Comparison of ENCODE assay signal across 1 cellular context in the genomic region with DNA sequence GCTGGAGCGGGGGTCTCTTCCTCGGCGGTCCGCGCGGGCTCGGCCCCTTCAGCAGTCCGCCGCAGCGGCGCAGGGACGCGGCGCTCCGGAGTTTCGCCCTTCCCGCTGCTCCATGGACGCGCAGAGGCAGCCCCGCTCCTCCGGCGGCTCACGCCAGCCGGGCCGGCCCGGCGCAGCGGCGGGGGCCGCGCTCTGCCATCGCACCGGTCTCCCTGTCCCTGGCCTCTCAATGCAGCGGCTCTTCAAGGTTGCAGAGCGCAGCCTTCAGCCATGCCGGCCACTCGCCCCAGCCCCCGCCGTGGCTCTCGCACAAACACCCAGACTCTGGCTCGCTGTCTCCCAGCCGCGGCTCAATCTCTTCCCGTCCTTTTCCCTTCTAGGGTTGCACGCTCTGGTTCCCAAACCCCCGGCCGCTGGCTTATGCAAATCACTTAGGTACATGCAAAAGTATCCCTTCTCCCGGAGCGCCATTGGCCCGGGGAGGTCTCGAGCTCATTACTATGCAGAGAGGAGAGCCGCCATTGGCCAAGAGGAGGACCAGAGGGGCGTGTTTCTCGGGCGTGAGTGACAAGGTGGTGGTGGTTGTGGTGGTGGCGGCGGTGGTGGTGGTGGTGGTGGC.
TF ChIP-seq lines count a peak whose summit lies in the region.

A gene with protein sequence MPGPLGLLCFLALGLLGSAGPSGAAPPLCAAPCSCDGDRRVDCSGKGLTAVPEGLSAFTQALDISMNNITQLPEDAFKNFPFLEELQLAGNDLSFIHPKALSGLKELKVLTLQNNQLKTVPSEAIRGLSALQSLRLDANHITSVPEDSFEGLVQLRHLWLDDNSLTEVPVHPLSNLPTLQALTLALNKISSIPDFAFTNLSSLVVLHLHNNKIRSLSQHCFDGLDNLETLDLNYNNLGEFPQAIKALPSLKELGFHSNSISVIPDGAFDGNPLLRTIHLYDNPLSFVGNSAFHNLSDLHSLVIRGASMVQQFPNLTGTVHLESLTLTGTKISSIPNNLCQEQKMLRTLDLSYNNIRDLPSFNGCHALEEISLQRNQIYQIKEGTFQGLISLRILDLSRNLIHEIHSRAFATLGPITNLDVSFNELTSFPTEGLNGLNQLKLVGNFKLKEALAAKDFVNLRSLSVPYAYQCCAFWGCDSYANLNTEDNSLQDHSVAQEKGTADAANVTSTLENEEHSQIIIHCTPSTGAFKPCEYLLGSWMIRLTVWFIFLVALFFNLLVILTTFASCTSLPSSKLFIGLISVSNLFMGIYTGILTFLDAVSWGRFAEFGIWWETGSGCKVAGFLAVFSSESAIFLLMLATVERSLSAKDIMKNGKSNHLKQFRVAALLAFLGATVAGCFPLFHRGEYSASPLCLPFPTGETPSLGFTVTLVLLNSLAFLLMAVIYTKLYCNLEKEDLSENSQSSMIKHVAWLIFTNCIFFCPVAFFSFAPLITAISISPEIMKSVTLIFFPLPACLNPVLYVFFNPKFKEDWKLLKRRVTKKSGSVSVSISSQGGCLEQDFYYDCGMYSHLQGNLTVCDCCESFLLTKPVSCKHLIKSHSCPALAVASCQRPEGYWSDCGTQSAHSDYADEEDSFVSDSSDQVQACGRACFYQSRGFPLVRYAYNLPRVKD (minus strand): TSS at position 393 of the 619 bp plus-strand sequence. CDS start 488 bp downstream, outside the sequence.

TF ChIP-seq in HepG2, 621 proteins besides CTCF, POLR2A, EP300 and RAD21 (continued from another document and continues in another):
- TF ChIP-seq, protein P1, sequence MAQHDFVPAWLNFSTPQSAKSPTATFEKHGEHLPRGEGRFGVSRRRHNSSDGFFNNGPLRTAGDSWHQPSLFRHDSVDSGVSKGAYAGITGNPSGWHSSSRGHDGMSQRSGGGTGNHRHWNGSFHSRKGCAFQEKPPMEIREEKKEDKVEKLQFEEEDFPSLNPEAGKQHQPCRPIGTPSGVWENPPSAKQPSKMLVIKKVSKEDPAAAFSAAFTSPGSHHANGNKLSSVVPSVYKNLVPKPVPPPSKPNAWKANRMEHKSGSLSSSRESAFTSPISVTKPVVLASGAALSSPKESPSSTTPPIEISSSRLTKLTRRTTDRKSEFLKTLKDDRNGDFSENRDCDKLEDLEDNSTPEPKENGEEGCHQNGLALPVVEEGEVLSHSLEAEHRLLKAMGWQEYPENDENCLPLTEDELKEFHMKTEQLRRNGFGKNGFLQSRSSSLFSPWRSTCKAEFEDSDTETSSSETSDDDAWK (CRISPR knock-in tag; IDR thresholded peaks at IDR 0.05), result no peak
- TF ChIP-seq POLR2AphosphoS5 (IDR thresholded peaks at IDR 0.05; ENCODE audit: low read depth, low read length) (peak; percentile 94), ZNF563 (CRISPR knock-in tag; IDR thresholded peaks at IDR 0.05) (peak; percentile 70), TMF1 (CRISPR knock-in tag; IDR thresholded peaks at IDR 0.05; ENCODE audit: low read depth) (no peak), CCDC6 (CRISPR knock-in tag; IDR thresholded peaks at IDR 0.05) (peak; percentile 89), HNRNPLL (IDR thresholded peaks at IDR 0.05; ENCODE audit: low read depth, low read length, poor library complexity, severe bottlenecking) (peak; percentile 44), HES4 (CRISPR knock-in tag; IDR thresholded peaks at IDR 0.05; ENCODE audit: borderline replicate concordance) (peak; percentile 31; the same call in 1 of the 2 replicates), HOXA5 (CRISPR knock-in tag; IDR thresholded peaks at IDR 0.05) (peak; percentile 60; the same call in 1 of the 2 replicates), ZBTB38 (CRISPR knock-in tag; IDR thresholded peaks at IDR 0.05) (0 out of 2 replicates have a peak, but pooled peaks have one; percentile 27), MAZ (IDR thresholded peaks at IDR 0.05; ENCODE audit: borderline replicate concordance, low read depth, low read length) (peak; percentile 36; the same call in 1 of the 2 replicates), MAZ (CRISPR knock-in tag; IDR thresholded peaks at IDR 0.05; ENCODE audit: low read depth) (no peak; the same call in 1 of the 2 replicates), ZNF746 (CRISPR knock-in tag; IDR thresholded peaks at IDR 0.05) (0 out of 2 replicates have a peak, but pooled peaks have one; percentile 47), ZFX (CRISPR knock-in tag; IDR thresholded peaks at IDR 0.05; ENCODE audit: low read depth) (peak; percentile 72), SNRNP70 (IDR thresholded peaks at IDR 0.05; ENCODE audit: low read depth, low read length) (no peak), GLI4 (CRISPR knock-in tag; IDR thresholded peaks at IDR 0.05; ENCODE audit: borderline replicate concordance) (0 out of 2 replicates have a peak, but pooled peaks have one; percentile 36)
- TF ChIP-seq, protein P2, sequence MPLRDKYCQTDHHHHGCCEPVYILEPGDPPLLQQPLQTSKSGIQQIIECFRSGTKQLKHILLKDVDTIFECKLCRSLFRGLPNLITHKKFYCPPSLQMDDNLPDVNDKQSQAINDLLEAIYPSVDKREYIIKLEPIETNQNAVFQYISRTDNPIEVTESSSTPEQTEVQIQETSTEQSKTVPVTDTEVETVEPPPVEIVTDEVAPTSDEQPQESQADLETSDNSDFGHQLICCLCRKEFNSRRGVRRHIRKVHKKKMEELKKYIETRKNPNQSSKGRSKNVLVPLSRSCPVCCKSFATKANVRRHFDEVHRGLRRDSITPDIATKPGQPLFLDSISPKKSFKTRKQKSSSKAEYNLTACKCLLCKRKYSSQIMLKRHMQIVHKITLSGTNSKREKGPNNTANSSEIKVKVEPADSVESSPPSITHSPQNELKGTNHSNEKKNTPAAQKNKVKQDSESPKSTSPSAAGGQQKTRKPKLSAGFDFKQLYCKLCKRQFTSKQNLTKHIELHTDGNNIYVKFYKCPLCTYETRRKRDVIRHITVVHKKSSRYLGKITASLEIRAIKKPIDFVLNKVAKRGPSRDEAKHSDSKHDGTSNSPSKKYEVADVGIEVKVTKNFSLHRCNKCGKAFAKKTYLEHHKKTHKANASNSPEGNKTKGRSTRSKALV (CRISPR knock-in tag; IDR thresholded peaks at IDR 0.05), result 0 out of 2 replicates have a peak, but pooled peaks have one; percentile 28
- TF ChIP-seq, protein P3, sequence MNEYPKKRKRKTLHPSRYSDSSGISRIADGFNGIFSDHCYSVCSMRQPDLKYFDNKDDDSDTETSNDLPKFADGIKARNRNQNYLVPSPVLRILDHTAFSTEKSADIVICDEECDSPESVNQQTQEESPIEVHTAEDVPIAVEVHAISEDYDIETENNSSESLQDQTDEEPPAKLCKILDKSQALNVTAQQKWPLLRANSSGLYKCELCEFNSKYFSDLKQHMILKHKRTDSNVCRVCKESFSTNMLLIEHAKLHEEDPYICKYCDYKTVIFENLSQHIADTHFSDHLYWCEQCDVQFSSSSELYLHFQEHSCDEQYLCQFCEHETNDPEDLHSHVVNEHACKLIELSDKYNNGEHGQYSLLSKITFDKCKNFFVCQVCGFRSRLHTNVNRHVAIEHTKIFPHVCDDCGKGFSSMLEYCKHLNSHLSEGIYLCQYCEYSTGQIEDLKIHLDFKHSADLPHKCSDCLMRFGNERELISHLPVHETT (CRISPR knock-in tag; conservative IDR thresholded peaks at IDR 0.05), result 0 out of 2 replicates have a peak, but pooled peaks have one; percentile 28
- TF ChIP-seq, protein P4, sequence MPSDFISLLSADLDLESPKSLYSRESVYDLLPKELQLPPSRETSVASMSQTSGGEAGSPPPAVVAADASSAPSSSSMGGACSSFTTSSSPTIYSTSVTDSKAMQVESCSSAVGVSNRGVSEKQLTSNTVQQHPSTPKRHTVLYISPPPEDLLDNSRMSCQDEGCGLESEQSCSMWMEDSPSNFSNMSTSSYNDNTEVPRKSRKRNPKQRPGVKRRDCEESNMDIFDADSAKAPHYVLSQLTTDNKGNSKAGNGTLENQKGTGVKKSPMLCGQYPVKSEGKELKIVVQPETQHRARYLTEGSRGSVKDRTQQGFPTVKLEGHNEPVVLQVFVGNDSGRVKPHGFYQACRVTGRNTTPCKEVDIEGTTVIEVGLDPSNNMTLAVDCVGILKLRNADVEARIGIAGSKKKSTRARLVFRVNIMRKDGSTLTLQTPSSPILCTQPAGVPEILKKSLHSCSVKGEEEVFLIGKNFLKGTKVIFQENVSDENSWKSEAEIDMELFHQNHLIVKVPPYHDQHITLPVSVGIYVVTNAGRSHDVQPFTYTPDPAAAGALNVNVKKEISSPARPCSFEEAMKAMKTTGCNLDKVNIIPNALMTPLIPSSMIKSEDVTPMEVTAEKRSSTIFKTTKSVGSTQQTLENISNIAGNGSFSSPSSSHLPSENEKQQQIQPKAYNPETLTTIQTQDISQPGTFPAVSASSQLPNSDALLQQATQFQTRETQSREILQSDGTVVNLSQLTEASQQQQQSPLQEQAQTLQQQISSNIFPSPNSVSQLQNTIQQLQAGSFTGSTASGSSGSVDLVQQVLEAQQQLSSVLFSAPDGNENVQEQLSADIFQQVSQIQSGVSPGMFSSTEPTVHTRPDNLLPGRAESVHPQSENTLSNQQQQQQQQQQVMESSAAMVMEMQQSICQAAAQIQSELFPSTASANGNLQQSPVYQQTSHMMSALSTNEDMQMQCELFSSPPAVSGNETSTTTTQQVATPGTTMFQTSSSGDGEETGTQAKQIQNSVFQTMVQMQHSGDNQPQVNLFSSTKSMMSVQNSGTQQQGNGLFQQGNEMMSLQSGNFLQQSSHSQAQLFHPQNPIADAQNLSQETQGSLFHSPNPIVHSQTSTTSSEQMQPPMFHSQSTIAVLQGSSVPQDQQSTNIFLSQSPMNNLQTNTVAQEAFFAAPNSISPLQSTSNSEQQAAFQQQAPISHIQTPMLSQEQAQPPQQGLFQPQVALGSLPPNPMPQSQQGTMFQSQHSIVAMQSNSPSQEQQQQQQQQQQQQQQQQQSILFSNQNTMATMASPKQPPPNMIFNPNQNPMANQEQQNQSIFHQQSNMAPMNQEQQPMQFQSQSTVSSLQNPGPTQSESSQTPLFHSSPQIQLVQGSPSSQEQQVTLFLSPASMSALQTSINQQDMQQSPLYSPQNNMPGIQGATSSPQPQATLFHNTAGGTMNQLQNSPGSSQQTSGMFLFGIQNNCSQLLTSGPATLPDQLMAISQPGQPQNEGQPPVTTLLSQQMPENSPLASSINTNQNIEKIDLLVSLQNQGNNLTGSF (CRISPR knock-in tag; IDR thresholded peaks at IDR 0.05), result 0 out of 2 replicates have a peak, but pooled peaks have one; percentile 29
- TF ChIP-seq, protein P5, sequence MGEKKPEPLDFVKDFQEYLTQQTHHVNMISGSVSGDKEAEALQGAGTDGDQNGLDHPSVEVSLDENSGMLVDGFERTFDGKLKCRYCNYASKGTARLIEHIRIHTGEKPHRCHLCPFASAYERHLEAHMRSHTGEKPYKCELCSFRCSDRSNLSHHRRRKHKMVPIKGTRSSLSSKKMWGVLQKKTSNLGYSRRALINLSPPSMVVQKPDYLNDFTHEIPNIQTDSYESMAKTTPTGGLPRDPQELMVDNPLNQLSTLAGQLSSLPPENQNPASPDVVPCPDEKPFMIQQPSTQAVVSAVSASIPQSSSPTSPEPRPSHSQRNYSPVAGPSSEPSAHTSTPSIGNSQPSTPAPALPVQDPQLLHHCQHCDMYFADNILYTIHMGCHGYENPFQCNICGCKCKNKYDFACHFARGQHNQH (CRISPR knock-in tag; IDR thresholded peaks at IDR 0.05), result peak; percentile 25; the same call in 1 of the 2 replicates
- TF ChIP-seq, protein P6, sequence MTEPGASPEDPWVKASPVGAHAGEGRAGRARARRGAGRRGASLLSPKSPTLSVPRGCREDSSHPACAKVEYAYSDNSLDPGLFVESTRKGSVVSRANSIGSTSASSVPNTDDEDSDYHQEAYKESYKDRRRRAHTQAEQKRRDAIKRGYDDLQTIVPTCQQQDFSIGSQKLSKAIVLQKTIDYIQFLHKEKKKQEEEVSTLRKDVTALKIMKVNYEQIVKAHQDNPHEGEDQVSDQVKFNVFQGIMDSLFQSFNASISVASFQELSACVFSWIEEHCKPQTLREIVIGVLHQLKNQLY (CRISPR knock-in tag; IDR thresholded peaks at IDR 0.05), result no peak
- TF ChIP-seq, protein P7, sequence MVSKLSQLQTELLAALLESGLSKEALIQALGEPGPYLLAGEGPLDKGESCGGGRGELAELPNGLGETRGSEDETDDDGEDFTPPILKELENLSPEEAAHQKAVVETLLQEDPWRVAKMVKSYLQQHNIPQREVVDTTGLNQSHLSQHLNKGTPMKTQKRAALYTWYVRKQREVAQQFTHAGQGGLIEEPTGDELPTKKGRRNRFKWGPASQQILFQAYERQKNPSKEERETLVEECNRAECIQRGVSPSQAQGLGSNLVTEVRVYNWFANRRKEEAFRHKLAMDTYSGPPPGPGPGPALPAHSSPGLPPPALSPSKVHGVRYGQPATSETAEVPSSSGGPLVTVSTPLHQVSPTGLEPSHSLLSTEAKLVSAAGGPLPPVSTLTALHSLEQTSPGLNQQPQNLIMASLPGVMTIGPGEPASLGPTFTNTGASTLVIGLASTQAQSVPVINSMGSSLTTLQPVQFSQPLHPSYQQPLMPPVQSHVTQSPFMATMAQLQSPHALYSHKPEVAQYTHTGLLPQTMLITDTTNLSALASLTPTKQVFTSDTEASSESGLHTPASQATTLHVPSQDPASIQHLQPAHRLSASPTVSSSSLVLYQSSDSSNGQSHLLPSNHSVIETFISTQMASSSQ (IDR thresholded peaks at IDR 0.05; ENCODE audit: low read depth), result no peak
- TF ChIP-seq, protein P7 (CRISPR knock-in tag; IDR thresholded peaks at IDR 0.05; ENCODE audit: borderline replicate concordance), result 0 out of 2 replicates have a peak, but pooled peaks have one; percentile 31
- TF ChIP-seq, protein P8, sequence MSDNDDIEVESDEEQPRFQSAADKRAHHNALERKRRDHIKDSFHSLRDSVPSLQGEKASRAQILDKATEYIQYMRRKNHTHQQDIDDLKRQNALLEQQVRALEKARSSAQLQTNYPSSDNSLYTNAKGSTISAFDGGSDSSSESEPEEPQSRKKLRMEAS (IDR thresholded peaks at IDR 0.05), result 0 out of 2 replicates have a peak, but pooled peaks have one; percentile 24
- TF ChIP-seq, protein P9, sequence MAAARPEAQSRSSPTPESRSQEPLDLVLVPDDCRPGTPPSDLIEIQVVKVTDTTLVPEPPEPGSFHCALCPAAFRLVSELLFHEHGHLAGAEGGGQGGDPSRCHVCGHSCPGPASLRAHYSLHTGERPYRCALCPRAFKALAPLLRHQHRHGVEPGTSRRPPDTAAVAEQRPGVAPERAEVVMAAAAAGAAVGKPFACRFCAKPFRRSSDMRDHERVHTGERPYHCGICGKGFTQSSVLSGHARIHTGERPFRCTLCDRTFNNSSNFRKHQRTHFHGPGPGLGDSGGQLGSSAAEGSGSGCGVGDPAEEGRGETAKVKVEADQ (CRISPR knock-in tag; IDR thresholded peaks at IDR 0.05; ENCODE audit: borderline replicate concordance), result peak; percentile 38; the same call in 1 of the 2 replicates
